ENCODE assay signal across 16 cellular contexts in genomic region chr5:32405502-32405901, GRCh38.
"Had no signal": no experiment of that assay in that cellular context is flagged by ENCODE, and none has a peak within 500 bp of the region (broad histone marks: within the 10 kb centered on the region; RNA-seq: fewer than 3 reads in every experiment).

No MANE protein-coding gene starts in this region.

- H3K27ac Mint-ChIP-seq: activated T-cell treated with anti-CD3 and anti-CD28 coated beads, Interleukin-2, amount 50 U/mL, for 72 hours had no signal

- H3K27ac ChIP-seq: brain microvascular endothelial cell, gastrocnemius medialis, left ventricle myocardium inferior, tibial artery had no signal

- H3K4me1 Mint-ChIP-seq: neural crest cell had no signal

- ATAC-seq: activated T-cell treated with anti-CD3 and anti-CD28 coated beads, Interleukin-2, amount 50 U/mL, for 72 hours; esophagus mucosa; gastrocnemius medialis had no signal

- H3K9me3 Mint-ChIP-seq: activated T-cell treated with anti-CD3 and anti-CD28 coated beads, Interleukin-2, amount 50 U/mL, for 72 hours; neural crest cell had no signal

- H3K4me3 Mint-ChIP-seq: activated T-cell treated with anti-CD3 and anti-CD28 coated beads, Interleukin-2, amount 50 U/mL, for 72 hours; neural crest cell had no signal

- H3K9me3 ChIP-seq: gastrocnemius medialis, left ventricle myocardium inferior, tibial artery had no signal

- H3K4me1 ChIP-seq: gastrocnemius medialis had no signal

- H3K4me3 ChIP-seq: gastrocnemius medialis, left ventricle myocardium inferior, tibial artery had no signal

- DNase-seq: activated CD4-positive, alpha-beta T cell treated with anti-CD3 and anti-CD28 coated beads for 4 hours; activated CD8-positive, alpha-beta memory T cell treated with anti-CD3 and anti-CD28 coated beads, Interleukin-2, amount 50 U/mL, for 4 hours; activated gamma-delta T cell treated with Interleukin-2 at 50 U/mL for 16 hours; activated T-cell treated with anti-CD3 and anti-CD28 coated beads, Interleukin-2, amount 50 U/mL, for 72 hours; aorta; brain microvascular endothelial cell; effector CD4-positive, alpha-beta T cell; gastrocnemius medialis; head of caudate nucleus; kidney; left ventricle myocardium inferior; stimulated activated naive CD4-positive, alpha-beta T cell; SW 1271; tibial artery had no signal

- H3K27me3 ChIP-seq: brain microvascular endothelial cell, gastrocnemius medialis, tibial artery had no signal
